20 cellular contexts compared by ENCODE assay signal in genomic region chr3:44952689-44953088, GRCh38.
"Had no signal": no experiment of that assay in that cellular context is flagged by ENCODE, and none has a peak within 500 bp of the region (broad histone marks: within the 10 kb centered on the region; RNA-seq: fewer than 3 reads in every experiment).

No MANE protein-coding gene starts in this region.

- ATAC-seq: activated CD4-positive, CD25-positive, alpha-beta regulatory T cell treated with anti-CD3 and anti-CD28 coated beads, Interleukin-2, amount 50 U/mL, for 24 hours; gastrocnemius medialis; left ventricle myocardium superior; pancreas; psoas muscle; right cardiac atrium had no signal

- H3K27ac Mint-ChIP-seq: activated CD4-positive, alpha-beta memory T cell treated with anti-CD3 and anti-CD28 coated beads, Interleukin-2, amount 10 ng/mL, durations not matched to agents 7 days and 5 days; activated CD4-positive, alpha-beta T cell treated with anti-CD3 and anti-CD28 coated beads, Interleukin-2, amount 10 ng/mL, durations not matched to agents 24 days and 14 days; stimulated activated naive CD8-positive, alpha-beta T cell treated with anti-CD3 and anti-CD28 coated beads, Interleukin-15, Interleukin-2, amounts not matched to agents 100 ng/mL and 50 ng/mL, for 24 hours had no signal

- H3K4me1 Mint-ChIP-seq: activated CD4-positive, alpha-beta T cell treated with anti-CD3 and anti-CD28 coated beads, Interleukin-2, amount 10 ng/mL, durations not matched to agents 24 days and 14 days; nephron had no signal

- H3K36me3 ChIP-seq: pancreas had no signal

- DNase-seq: activated CD4-positive, alpha-beta memory T cell treated with anti-CD3 and anti-CD28 coated beads, Interleukin-2, amount 10 ng/mL, durations not matched to agents 7 days and 5 days; activated CD4-positive, alpha-beta T cell treated with anti-CD3 and anti-CD28 coated beads, Interleukin-2, amount 10 ng/mL, durations not matched to agents 24 days and 14 days; activated naive CD4-positive, alpha-beta T cell treated with anti-CD3 and anti-CD28 coated beads, Interleukin-2, amount 50 U/mL, for 16 hours; brain microvascular endothelial cell; gastrocnemius medialis; hippocampal formation; left ventricle myocardium superior; midbrain; pancreas; psoas muscle; right cardiac atrium; stimulated activated CD4-positive, alpha-beta T cell treated with anti-CD3 and anti-CD28 coated beads, Interleukin-4, amount 100 ng/mL, for 24 hours; SW 1271; T-helper 2 cell had no signal

- H3K27me3 ChIP-seq: ascending aorta, brain microvascular endothelial cell, gastrocnemius medialis, pancreas, tibial nerve had no signal

- H3K4me3 Mint-ChIP-seq: activated CD4-positive, alpha-beta memory T cell treated with anti-CD3 and anti-CD28 coated beads, Interleukin-2, amount 10 ng/mL, durations not matched to agents 7 days and 5 days; activated CD4-positive, alpha-beta T cell treated with anti-CD3 and anti-CD28 coated beads, Interleukin-2, amount 10 ng/mL, durations not matched to agents 24 days and 14 days; nephron; stimulated activated naive CD8-positive, alpha-beta T cell treated with anti-CD3 and anti-CD28 coated beads, Interleukin-15, Interleukin-2, amounts not matched to agents 100 ng/mL and 50 ng/mL, for 24 hours had no signal

- H3K4me3 ChIP-seq: ascending aorta, coronary artery, gastrocnemius medialis, pancreas, psoas muscle, tibial nerve had no signal

- H3K27ac ChIP-seq: ascending aorta, brain microvascular endothelial cell, coronary artery, gastrocnemius medialis, pancreas, psoas muscle, tibial nerve had no signal

- H3K27me3 Mint-ChIP-seq: activated CD4-positive, alpha-beta memory T cell treated with anti-CD3 and anti-CD28 coated beads, Interleukin-2, amount 10 ng/mL, durations not matched to agents 7 days and 5 days; activated CD4-positive, alpha-beta T cell treated with anti-CD3 and anti-CD28 coated beads, Interleukin-2, amount 10 ng/mL, durations not matched to agents 24 days and 14 days; stimulated activated naive CD8-positive, alpha-beta T cell treated with anti-CD3 and anti-CD28 coated beads, Interleukin-15, Interleukin-2, amounts not matched to agents 100 ng/mL and 50 ng/mL, for 24 hours had no signal

- H3K9me3 ChIP-seq: ascending aorta, gastrocnemius medialis, pancreas, psoas muscle, tibial nerve had no signal

- H3K9me3 Mint-ChIP-seq: activated CD4-positive, alpha-beta memory T cell treated with anti-CD3 and anti-CD28 coated beads, Interleukin-2, amount 10 ng/mL, durations not matched to agents 7 days and 5 days; activated CD4-positive, alpha-beta T cell treated with anti-CD3 and anti-CD28 coated beads, Interleukin-2, amount 10 ng/mL, durations not matched to agents 24 days and 14 days; nephron; stimulated activated naive CD8-positive, alpha-beta T cell treated with anti-CD3 and anti-CD28 coated beads, Interleukin-15, Interleukin-2, amounts not matched to agents 100 ng/mL and 50 ng/mL, for 24 hours had no signal

- H3K4me1 ChIP-seq: ascending aorta, pancreas, psoas muscle had no signal
